In genomic region chr1:45687753-45688737, GRCh38 we compare ENCODE assay signal across 8 cellular contexts. TPM values are rescaled to one million over a fixed set of nuclear protein-coding genes. Genes with fewer than 3 reads are reported as not detected.
DNase-seq lines count a peak whose midpoint lies in the region; ATAC-seq, FAIRE-seq and TF ChIP-seq lines count a peak whose summit lies in the region.

TMEM69 (plus strand) TSS chr1:45688181; CDS start chr1:45691069, 2,888 bp downstream.

- DNase-seq in A549 (ENCODE audit: low read depth in 1 of 2, low spot score in 1 of 2): peak; percentile 81 to 91
- peak; percentile 77 to 80 for DNase-seq in NCI-H1930 (lab: John Stamatoyannopoulos, UW)
- peak; percentile 17 to 93 (median 60) for DNase-seq in T-helper 2 cell
- DNase-seq in anterior cingulate cortex (lab: John Stamatoyannopoulos, UW): peak in 57 of 58 donors; percentile 29 to 97 (median 66)
- DNase-seq in right cardiac atrium: peak; percentile 67 to 81 (median 78)
- DNase-seq in pulmonary artery endothelial cell (ENCODE audit: low read depth, low spot score): peak; percentile 62
- peak; percentile 87 for DNase-seq in urothelium cell line (ENCODE audit: low spot score)

- peak; percentile 68 to 73 for ATAC-seq in A549
- ATAC-seq in right cardiac atrium: peak; percentile 50 to 55

- WGBS in A549 (ENCODE audit: missing lambda C conversion rate): 1% methylated on average over 17 of the region's 24 CpGs
- 1% methylated on average over 24 of the region's 24 CpGs for WGBS in right cardiac atrium

- FAIRE-seq in A549 (lab: Jason Lieb, UNC) (no peak), urothelium cell line (lab: Jason Lieb, UNC) (no peak)

- TF ChIP-seq POLR2A in A549 (IDR thresholded peaks at IDR 0.05; ENCODE audit: low read length) (peak; percentile 45), GM19193 (IDR thresholded peaks at IDR 0.05; ENCODE audit: extremely low read depth, insufficient read depth, insufficient read length) (peak; percentile 75)

- POLR2A ChIA-PET in A549 (lab: Yijun Ruan, JAX): interaction anchor here (0.6 to 2.2 kb wide), 7 partner anchors 10 to 194 kb away, joined by 3 to 9 read pairs (median 4); partner anchors contain the start of genes IPP, NASP and PRDX1

- H3K27me3 ChIP-seq in right cardiac atrium (ENCODE audit: control insufficient read depth, insufficient read depth): no peaks in the 10 kb centered on the region

- H3K9me3 ChIP-seq in A549: no peaks in the 10 kb centered on the region
- no peaks in the 10 kb centered on the region for H3K9me3 ChIP-seq in right cardiac atrium (ENCODE audit: control insufficient read depth, low read length)

- H3K4me2 ChIP-seq in A549: peak within 1 kb of the TSS; percentile 92

- peak within 1 kb of the TSS; percentile 83 for H3K4me3 ChIP-seq in A549
- H3K4me3 ChIP-seq in right cardiac atrium (ENCODE audit: low read length): peak within 1 kb of the TSS; percentile 72

- H3K27ac ChIP-seq in A549 (peak within 1 kb of the TSS; percentile 84 to 98), right cardiac atrium (ENCODE audit: low read length) (peak within 1 kb of the TSS; percentile 99)

- peaks cover 18% of the 10 kb centered on the region; the same call in 2 of the 3 replicates for H3K4me1 ChIP-seq in A549
- H3K4me1 ChIP-seq in right cardiac atrium (ENCODE audit: control insufficient read depth, insufficient read depth, low read length): no peaks in the 10 kb centered on the region

- intact Hi-C loops in right cardiac atrium (cut with DNase I): no loop called here

- no peak for TF ChIP-seq EP300 in A549 (IDR thresholded peaks at IDR 0.05)

- CTCF ChIA-PET in A549 (lab: Yijun Ruan, JAX): interaction anchor here (0.9 kb wide), 1 partner anchor 40 kb away, joined by 3 read pairs; no protein-coding TSS in a partner anchor

- no peak for TF ChIP-seq RAD21 in A549 (conservative IDR thresholded peaks at IDR 0.05 in 1 of 2, IDR thresholded peaks at IDR 0.05 in 1 of 2)

- no peak for TF ChIP-seq CTCF in A549 (IDR thresholded peaks at IDR 0.05)

TF ChIP-seq in A549, 52 proteins besides CTCF, POLR2A, EP300 and RAD21:
- TF ChIP-seq FOXS1 (CRISPR knock-in tag; IDR thresholded peaks at IDR 0.05) (no peak), TP53 (CRISPR knock-in tag; IDR thresholded peaks at IDR 0.05) (no peak), KDM1A (IDR thresholded peaks at IDR 0.05; ENCODE audit: low read depth) (0 out of 2 replicates have a peak, but pooled peaks have one; percentile 22), HEYL (CRISPR knock-in tag; IDR thresholded peaks at IDR 0.05) (no peak), HDAC2 (IDR thresholded peaks at IDR 0.05) (no peak), ESRRA (IDR thresholded peaks at IDR 0.05; ENCODE audit: borderline replicate concordance, low read length) (no peak; the same call in 1 of the 2 replicates), CEBPB (IDR thresholded peaks at IDR 0.05) (0 out of 4 replicates have a peak, but pooled peaks of 1 of the 2 experiments have one; percentile 8), RNF2 (IDR thresholded peaks at IDR 0.05; ENCODE audit: borderline replicate concordance, low read depth) (no peak), SMC3 (IDR thresholded peaks at IDR 0.05) (no peak), POLR2AphosphoS2 (conservative IDR thresholded peaks at IDR 0.05; ENCODE audit: low read length) (no peak), CHD2 (IDR thresholded peaks at IDR 0.05; ENCODE audit: low read length, partially characterized antibody) (no peak), MAZ (IDR thresholded peaks at IDR 0.05; ENCODE audit: borderline replicate concordance, low read depth, low read length) (0 out of 2 replicates have a peak, but pooled peaks have one; percentile 70), FOSL2 (IDR thresholded peaks at IDR 0.05) (no peak), FOSL2 (CRISPR knock-in tag; IDR thresholded peaks at IDR 0.05) (no peak), MAFK (IDR thresholded peaks at IDR 0.05; ENCODE audit: partially characterized antibody) (no peak), USF2 (IDR thresholded peaks at IDR 0.05) (no peak), NR3C1 (IDR thresholded peaks at IDR 0.05) (no peak), PHF8 (IDR thresholded peaks at IDR 0.05; ENCODE audit: borderline replicate concordance, low read depth) (no peak), E2F6 (IDR thresholded peaks at IDR 0.05; ENCODE audit: borderline replicate concordance, low read depth) (0 out of 2 replicates have a peak, but pooled peaks have one; percentile 56), HMGXB4 (CRISPR knock-in tag; IDR thresholded peaks at IDR 0.05; ENCODE audit: borderline replicate concordance) (no peak), ZFP36 (IDR thresholded peaks at IDR 0.05; ENCODE audit: borderline replicate concordance, partially characterized antibody) (no peak), HES2 (IDR thresholded peaks at IDR 0.05) (no peak), JUN (IDR thresholded peaks at IDR 0.05) (peak; percentile 43 to 59; a peak in 3 of 5 replicates), PBX3 (IDR thresholded peaks at IDR 0.05) (no peak), JUNB (IDR thresholded peaks at IDR 0.05) (no peak), TFCP2L1 (CRISPR knock-in tag; IDR thresholded peaks at IDR 0.05) (no peak), MAX (IDR thresholded peaks at IDR 0.05) (peak; percentile 63), RCOR1 (IDR thresholded peaks at IDR 0.05; ENCODE audit: low read depth, low read length) (no peak), HOXA7 (CRISPR knock-in tag; IDR thresholded peaks at IDR 0.05) (no peak), MYC (IDR thresholded peaks at IDR 0.05; ENCODE audit: borderline replicate concordance, low read length) (peak; percentile 37; the same call in 1 of the 2 replicates), KDM5A (IDR thresholded peaks at IDR 0.05) (peak; percentile 71)

RNA-seq across cellular contexts. Expression of gene TMEM69, which starts in this region (rescaled TPM):
- polyA plus RNA-seq in A549 (2011; rRNA removed) (50.8 and 65.4 TPM in 2 replicates), A549 (2017; fragmentation: RNase III; extraction: RNeasy Plus Mini Kit Qiagen cat#74134 plus additional on column Dnase treatment) (21.6 to 23.1 TPM (median 22.7 TPM) in 3 replicates), right cardiac atrium (32.4 TPM)
- polyA plus RNA-seq in A549 (2012; cell fraction: cytosol; rRNA removed): 22.9 and 28.9 TPM in 2 replicates
- 10.7 and 12.7 TPM in 2 replicates for polyA plus RNA-seq in A549 (2012; cell fraction: nucleus; rRNA removed)
- 21.7 and 29.1 TPM in 2 replicates for polyA minus RNA-seq in A549 (2011; rRNA and poly(A)+ RNA removed)
- total RNA-seq in right cardiac atrium (10 to 100 TPM; 21.6 to 30.9 (median 24.1) TPM), pulmonary artery endothelial cell (14.7 and 17.9 TPM in 2 replicates)

Comparison
In these comparisons a context has a peak if more than half of its experiments do, and no peak if none do; other contexts are left out.
1. Peak in every context shown above with its lines: DNase-seq, ATAC-seq, H3K4me3 ChIP-seq and H3K27ac ChIP-seq.